ENCODE assay signal across 14 cellular contexts in the genomic region with DNA sequence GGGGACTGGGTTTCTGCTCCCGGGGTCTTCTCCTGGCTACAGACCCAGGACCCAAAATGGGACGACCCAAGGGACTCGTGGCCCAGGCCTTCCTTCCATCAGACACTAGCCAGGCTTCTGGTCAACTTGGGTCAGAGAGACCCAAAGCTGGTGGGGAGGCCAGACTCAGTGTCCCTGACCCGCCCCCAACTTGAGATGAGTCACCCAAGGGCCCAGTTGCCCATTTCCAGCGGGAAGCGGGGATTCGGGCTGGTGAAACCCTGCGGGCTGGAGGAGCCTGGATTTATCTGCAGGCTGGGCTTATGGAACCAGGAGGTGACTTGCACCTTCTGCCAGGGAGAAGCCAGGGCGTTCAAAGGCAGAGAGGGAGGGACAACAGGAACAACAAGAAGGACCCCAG.
DNase-seq lines count a peak whose midpoint lies in the region; ATAC-seq and TF ChIP-seq lines count a peak whose summit lies in the region.
"Had no signal": no experiment of that assay in that cellular context is flagged by ENCODE, and none has a peak within 500 bp of the region (broad histone marks: within the 10 kb centered on the region; RNA-seq: fewer than 3 reads in every experiment).

No MANE protein-coding gene starts in this region.

- H3K4me3 Mint-ChIP-seq in GM23338 (no peak overlapping the region), nephron progenitor cell (no peak overlapping the region)
- H3K4me3 Mint-ChIP-seq in activated T-cell treated with anti-CD3 and anti-CD28 coated beads, Interleukin-2, amount 50 U/mL, for 72 hours, result no peak overlapping the region

- WGBS in adrenal gland, 4 donors, result 51 to 74% (median 60%) methylated on average over 5 to 9 of the region's 9 CpGs

- H3K27ac ChIP-seq in GM23338 (ENCODE audit: low read depth) (no peak overlapping the region), adrenal gland (peak overlapping the region in 3 of 5 donors; percentile 41 to 56 (median 47)), stomach smooth muscle (ENCODE audit: low read length) (peak overlapping the region; percentile 41)

- H2AFZ ChIP-seq in GM23338, result no peak overlapping the region

- H3K9me3 Mint-ChIP-seq in GM23338 (no peaks in the 10 kb centered on the region), nephron progenitor cell (no peaks in the 10 kb centered on the region)
- no peaks in the 10 kb centered on the region for H3K9me3 Mint-ChIP-seq in activated T-cell treated with anti-CD3 and anti-CD28 coated beads, Interleukin-2, amount 50 U/mL, for 72 hours

- H3K4me2 ChIP-seq in GM23338, result no peak overlapping the region

- ATAC-seq in GM23338, result no peak
- ATAC-seq in GM19467 (IDR thresholded peaks at IDR 0.05; ENCODE audit: unreplicated experiment), result no peak
- ATAC-seq in HG03108 (IDR thresholded peaks at IDR 0.05; ENCODE audit: unreplicated experiment), result no peak
- no peak for ATAC-seq in activated T-cell treated with anti-CD3 and anti-CD28 coated beads, Interleukin-2, amount 50 U/mL, for 72 hours (replicated peaks in 1 of 2)

- H3K36me3 Mint-ChIP-seq in GM23338 (ENCODE audit: low read depth), result peaks cover 23% of the 10 kb centered on the region
- peaks cover 9% of the 10 kb centered on the region for H3K36me3 Mint-ChIP-seq in nephron progenitor cell (ENCODE audit: low read depth)
- peaks cover 0 to 4% of the 10 kb centered on the region in 2 donors for H3K36me3 Mint-ChIP-seq in activated T-cell treated with anti-CD3 and anti-CD28 coated beads, Interleukin-2, amount 50 U/mL, for 72 hours (ENCODE audit: insufficient read depth in 2 of 2)

- no peak overlapping the region for H3K4me3 ChIP-seq in GM23338
- no peak overlapping the region for H3K4me3 ChIP-seq in adrenal gland
- H3K4me3 ChIP-seq in stomach smooth muscle (ENCODE audit: low read length in 2 of 2), result no peak overlapping the region

- no peak for DNase-seq in GM23338 (ENCODE audit: low spot score)
- DNase-seq in adrenal gland, result peak in 1 of 7 donors; percentile 61
- DNase-seq in nephron progenitor cell, result no peak
- DNase-seq in activated T-cell treated with anti-CD3 and anti-CD28 coated beads, Interleukin-2, amount 50 U/mL, for 72 hours, result no peak
- DNase-seq: BE2C, DMS 273 treated with DMSO at 0.1 percent for 48 hours, KBM-7, NCI-H1694 treated with DMSO at 0.1 percent for 48 hours, NCI-H446, NCI-H82, SHP77 treated with DMSO at 0.1 percent for 48 hours had no signal

- H3K4me1 ChIP-seq in GM23338 (ENCODE audit: insufficient read depth) (no peaks in the 10 kb centered on the region), adrenal gland (replicated peaks in 1 of 2) (peaks cover 32 to 62% of the 10 kb centered on the region in 2 donors), stomach smooth muscle (ENCODE audit: control insufficient read depth, insufficient read depth, low read length) (peaks cover 40% of the 10 kb centered on the region)
- H3K4me1 ChIP-seq: BE2C had no signal

- no peak for TF ChIP-seq POLR2A in adrenal gland (IDR thresholded peaks at IDR 0.05)

- H3K9me3 ChIP-seq in adrenal gland (replicated peaks in 1 of 3) (no peaks in the 10 kb centered on the region), stomach smooth muscle (ENCODE audit: control insufficient read depth in 2 of 2, low read length in 2 of 2) (no peaks in the 10 kb centered on the region)
- H3K9me3 ChIP-seq: BE2C had no signal

- TF ChIP-seq CTCF in GM23338 (conservative IDR thresholded peaks at IDR 0.05; ENCODE audit: low read depth in 2 of 2) (no peak), adrenal gland (IDR thresholded peaks at IDR 0.05) (no peak), nephron progenitor cell (IDR thresholded peaks at IDR 0.05) (no peak)

- H3K9me2 ChIP-seq in GM23338 (ENCODE audit: insufficient read depth), result no peaks in the 10 kb centered on the region

- H3K27me3 Mint-ChIP-seq in GM23338 (ENCODE audit: insufficient read depth, low read depth, poor library complexity) (peaks cover 6% of the 10 kb centered on the region), nephron progenitor cell (ENCODE audit: low read depth, poor library complexity) (no peaks in the 10 kb centered on the region)
- no peaks in the 10 kb centered on the region for H3K27me3 Mint-ChIP-seq in activated T-cell treated with anti-CD3 and anti-CD28 coated beads, Interleukin-2, amount 50 U/mL, for 72 hours (ENCODE audit: low read depth)

- intact Hi-C loops in adrenal gland (cut with DNase I), result loop anchor here (10.0 kb wide), 1 partner anchor 388 kb away; no protein-coding TSS in a partner anchor

- no peak overlapping the region for H3K9ac ChIP-seq in stomach smooth muscle (ENCODE audit: low read length in 2 of 2)

- no peaks in the 10 kb centered on the region; the same call in 2 of the 3 replicates for H3K4me1 Mint-ChIP-seq in GM23338
- H3K4me1 Mint-ChIP-seq in nephron progenitor cell, result peaks cover 23% of the 10 kb centered on the region
- no peaks in the 10 kb centered on the region for H3K4me1 Mint-ChIP-seq in activated T-cell treated with anti-CD3 and anti-CD28 coated beads, Interleukin-2, amount 50 U/mL, for 72 hours (ENCODE audit: low read depth)

- no peaks in the 10 kb centered on the region for H3F3A ChIP-seq in GM23338 (replicated peaks; ENCODE audit: low read depth)

- H3K36me3 ChIP-seq in GM23338 (ENCODE audit: insufficient read depth) (peaks cover 8% of the 10 kb centered on the region; the same call in 1 of the 2 replicates), adrenal gland (replicated peaks in 1 of 2) (peaks cover 0 to 77% of the 10 kb centered on the region in 2 donors), stomach smooth muscle (ENCODE audit: control insufficient read depth in 2 of 2, insufficient read depth in 2 of 2, low read length in 2 of 2) (peaks cover 41 to 52% of the 10 kb centered on the region in 2 donors)

- no peaks in the 10 kb centered on the region for H3K79me2 ChIP-seq in GM23338 (replicated peaks; ENCODE audit: insufficient read depth)

- peaks cover 8% of the 10 kb centered on the region for H4K20me1 ChIP-seq in GM23338 (replicated peaks; ENCODE audit: insufficient read depth)

- H3K27me3 ChIP-seq in GM23338 (ENCODE audit: insufficient read depth) (no peaks in the 10 kb centered on the region), adrenal gland (no peaks in the 10 kb centered on the region), stomach smooth muscle (ENCODE audit: control insufficient read depth in 1 of 2, insufficient read depth in 2 of 2, low read length in 2 of 2) (no peaks in the 10 kb centered on the region)
- H3K27me3 ChIP-seq: BE2C had no signal

- peak overlapping the region; percentile 40; the same call in 1 of the 2 replicates for H3K27ac Mint-ChIP-seq in GM23338
- H3K27ac Mint-ChIP-seq in nephron progenitor cell, result peak overlapping the region; percentile 77
- no peak overlapping the region for H3K27ac Mint-ChIP-seq in activated T-cell treated with anti-CD3 and anti-CD28 coated beads, Interleukin-2, amount 50 U/mL, for 72 hours

TF ChIP-seq in GM23338, 12 proteins besides CTCF, POLR2A, EP300 and RAD21 (continues in another document):
- TF ChIP-seq ZNF114 (CRISPR knock-in tag; IDR thresholded peaks at IDR 0.05) (no peak), POLR2AphosphoS5 (IDR thresholded peaks at IDR 0.05; ENCODE audit: low read depth) (no peak), EZH2 (IDR thresholded peaks at IDR 0.05; ENCODE audit: low read depth, unreplicated experiment) (no peak), EZH2phosphoT487 (IDR thresholded peaks at IDR 0.05; ENCODE audit: unreplicated experiment) (no peak)
